In genomic region chr19:10251792-10252694, GRCh38 we compare ENCODE assay signal across 8 cellular contexts. TPM values are rescaled to one million over a fixed set of nuclear protein-coding genes. Genes with fewer than 3 reads are reported as not detected.
A peak's percentile ranks its signal among the peaks of the same experiment; 100 is the strongest.
DNase-seq lines count a peak whose midpoint lies in the region; ATAC-seq and TF ChIP-seq lines count a peak whose summit lies in the region.

Gene MRPL4, plus strand, starts transcription at chr19:10252214. Its CDS starts 40 bp downstream, at chr19:10252254.

- ATAC-seq in GM18502 (IDR thresholded peaks at IDR 0.05; ENCODE audit: poor library complexity, unreplicated experiment), result peak; percentile 88
- ATAC-seq in HG02970 (IDR thresholded peaks at IDR 0.05; ENCODE audit: low FRiP score, unreplicated experiment), result peak; percentile 86
- peak; percentile 95 for ATAC-seq in right cardiac atrium

- under 1% methylated on average over 77 of the region's 77 CpGs for WGBS in right cardiac atrium

- H3K9me3 ChIP-seq in ascending aorta (no peaks in the 10 kb centered on the region), right cardiac atrium (ENCODE audit: control insufficient read depth, low read length) (no peaks in the 10 kb centered on the region), vagina (no peaks in the 10 kb centered on the region)

- H3K4me3 Mint-ChIP-seq in T-helper 2 cell treated with Interferon-gamma antibody and Interleukin-4, amounts not matched to agents 5 μg/mL and 100 μg/mL, for 36 hours, result peak within 1 kb of the TSS; percentile 96

- DNase-seq in NCI-H1930 (lab: John Stamatoyannopoulos, UW) (peak; percentile 87 to 92), ascending aorta (ENCODE audit: low spot score in 2 of 2) (peak; percentile 93 to 99), right cardiac atrium (peak; percentile 96 to 99 (median 97)), putamen (ENCODE audit: low spot score) (peak; percentile 99), vagina (ENCODE audit: extremely low spot score in 2 of 2) (peak in 1 of 2 donors; percentile 98)
- DNase-seq in T-helper 2 cell treated with Interferon-gamma antibody and Interleukin-4, amounts not matched to agents 5 μg/mL and 100 μg/mL, for 36 hours (ENCODE audit: low spot score), result peak; percentile 97

- peak within 1 kb of the TSS; percentile 68 to 71 for H3K27ac ChIP-seq in ascending aorta
- peak within 1 kb of the TSS; percentile 38 for H3K27ac ChIP-seq in right cardiac atrium (ENCODE audit: low read length)
- H3K27ac ChIP-seq in vagina, result peak within 1 kb of the TSS; percentile 71

- H3K36me3 Mint-ChIP-seq in T-helper 2 cell treated with Interferon-gamma antibody and Interleukin-4, amounts not matched to agents 5 μg/mL and 100 μg/mL, for 36 hours (ENCODE audit: low read depth), result peaks cover 21% of the 10 kb centered on the region

- H3K4me3 ChIP-seq in ascending aorta (peak within 1 kb of the TSS; percentile 68 to 94), right cardiac atrium (ENCODE audit: low read length) (peak within 1 kb of the TSS; percentile 56), vagina (peak within 1 kb of the TSS; percentile 72 to 77)

- H3K36me3 ChIP-seq in ascending aorta (peaks cover 16 to 34% of the 10 kb centered on the region in 2 donors), vagina (peaks cover 0 to 24% of the 10 kb centered on the region in 2 donors)

- TF ChIP-seq CTCF in ascending aorta (IDR thresholded peaks at IDR 0.05) (no peak), vagina (IDR thresholded peaks at IDR 0.05) (peak in 1 of 3 experiments; percentile 18)

- H3K4me1 ChIP-seq in ascending aorta (peaks cover 6 to 7% of the 10 kb centered on the region in 2 donors), right cardiac atrium (ENCODE audit: control insufficient read depth, insufficient read depth, low read length) (no peaks in the 10 kb centered on the region), vagina (peaks cover 23% of the 10 kb centered on the region)

- peak in 1 of 2 donors; percentile 20 for TF ChIP-seq POLR2A in vagina (IDR thresholded peaks at IDR 0.05)

- H3K27ac Mint-ChIP-seq in T-helper 2 cell treated with Interferon-gamma antibody and Interleukin-4, amounts not matched to agents 5 μg/mL and 100 μg/mL, for 36 hours, result peak within 1 kb of the TSS; percentile 98

- H3K4me1 Mint-ChIP-seq in T-helper 2 cell treated with Interferon-gamma antibody and Interleukin-4, amounts not matched to agents 5 μg/mL and 100 μg/mL, for 36 hours (ENCODE audit: low read depth), result peaks cover 14% of the 10 kb centered on the region

- no peaks in the 10 kb centered on the region for H3K9me3 Mint-ChIP-seq in T-helper 2 cell treated with Interferon-gamma antibody and Interleukin-4, amounts not matched to agents 5 μg/mL and 100 μg/mL, for 36 hours

- H3K27me3 ChIP-seq in ascending aorta (no peaks in the 10 kb centered on the region), right cardiac atrium (ENCODE audit: control insufficient read depth, insufficient read depth) (no peaks in the 10 kb centered on the region), vagina (no peaks in the 10 kb centered on the region)

- H3K27me3 Mint-ChIP-seq in T-helper 2 cell treated with Interferon-gamma antibody and Interleukin-4, amounts not matched to agents 5 μg/mL and 100 μg/mL, for 36 hours (ENCODE audit: low read depth), result no peaks in the 10 kb centered on the region

- intact Hi-C loops in ascending aorta (cut with DNase I), result loop anchor here (2.0 to 5.0 kb wide), 7 partner anchors 21 to 320 kb away; partner anchors contain the start of genes RAVER1, S1PR2 and TYK2
- intact Hi-C loops in right cardiac atrium (cut with DNase I), result loop anchor here in 2 of 4 donors (5.0 to 10.0 kb wide), 2 partner anchors 57 to 320 kb away; partner anchors contain the start of gene DNMT1 (in 1 of the 2)
- intact Hi-C loops in vagina (cut with DNase I), result no loop called here

RNA-seq across cellular contexts. Expression of gene MRPL4, which starts in this region (rescaled TPM):
- total RNA-seq in ascending aorta (72.9 TPM), right cardiac atrium (10 to 100 TPM; 54.1 to 65.4 (median 60.5) TPM), vagina (55.0 TPM)
- polyA plus RNA-seq in right cardiac atrium, result 66.6 TPM
